In genomic region chr1:99131541-99131940, GRCh38 we compare ENCODE assay signal across 1 cellular context.
TF ChIP-seq lines count a peak whose summit lies in the region.

No MANE protein-coding gene starts in this region.

TF ChIP-seq in H1, 55 proteins besides CTCF, POLR2A, EP300 and RAD21 (continued from another document):
- TF ChIP-seq, protein P1, sequence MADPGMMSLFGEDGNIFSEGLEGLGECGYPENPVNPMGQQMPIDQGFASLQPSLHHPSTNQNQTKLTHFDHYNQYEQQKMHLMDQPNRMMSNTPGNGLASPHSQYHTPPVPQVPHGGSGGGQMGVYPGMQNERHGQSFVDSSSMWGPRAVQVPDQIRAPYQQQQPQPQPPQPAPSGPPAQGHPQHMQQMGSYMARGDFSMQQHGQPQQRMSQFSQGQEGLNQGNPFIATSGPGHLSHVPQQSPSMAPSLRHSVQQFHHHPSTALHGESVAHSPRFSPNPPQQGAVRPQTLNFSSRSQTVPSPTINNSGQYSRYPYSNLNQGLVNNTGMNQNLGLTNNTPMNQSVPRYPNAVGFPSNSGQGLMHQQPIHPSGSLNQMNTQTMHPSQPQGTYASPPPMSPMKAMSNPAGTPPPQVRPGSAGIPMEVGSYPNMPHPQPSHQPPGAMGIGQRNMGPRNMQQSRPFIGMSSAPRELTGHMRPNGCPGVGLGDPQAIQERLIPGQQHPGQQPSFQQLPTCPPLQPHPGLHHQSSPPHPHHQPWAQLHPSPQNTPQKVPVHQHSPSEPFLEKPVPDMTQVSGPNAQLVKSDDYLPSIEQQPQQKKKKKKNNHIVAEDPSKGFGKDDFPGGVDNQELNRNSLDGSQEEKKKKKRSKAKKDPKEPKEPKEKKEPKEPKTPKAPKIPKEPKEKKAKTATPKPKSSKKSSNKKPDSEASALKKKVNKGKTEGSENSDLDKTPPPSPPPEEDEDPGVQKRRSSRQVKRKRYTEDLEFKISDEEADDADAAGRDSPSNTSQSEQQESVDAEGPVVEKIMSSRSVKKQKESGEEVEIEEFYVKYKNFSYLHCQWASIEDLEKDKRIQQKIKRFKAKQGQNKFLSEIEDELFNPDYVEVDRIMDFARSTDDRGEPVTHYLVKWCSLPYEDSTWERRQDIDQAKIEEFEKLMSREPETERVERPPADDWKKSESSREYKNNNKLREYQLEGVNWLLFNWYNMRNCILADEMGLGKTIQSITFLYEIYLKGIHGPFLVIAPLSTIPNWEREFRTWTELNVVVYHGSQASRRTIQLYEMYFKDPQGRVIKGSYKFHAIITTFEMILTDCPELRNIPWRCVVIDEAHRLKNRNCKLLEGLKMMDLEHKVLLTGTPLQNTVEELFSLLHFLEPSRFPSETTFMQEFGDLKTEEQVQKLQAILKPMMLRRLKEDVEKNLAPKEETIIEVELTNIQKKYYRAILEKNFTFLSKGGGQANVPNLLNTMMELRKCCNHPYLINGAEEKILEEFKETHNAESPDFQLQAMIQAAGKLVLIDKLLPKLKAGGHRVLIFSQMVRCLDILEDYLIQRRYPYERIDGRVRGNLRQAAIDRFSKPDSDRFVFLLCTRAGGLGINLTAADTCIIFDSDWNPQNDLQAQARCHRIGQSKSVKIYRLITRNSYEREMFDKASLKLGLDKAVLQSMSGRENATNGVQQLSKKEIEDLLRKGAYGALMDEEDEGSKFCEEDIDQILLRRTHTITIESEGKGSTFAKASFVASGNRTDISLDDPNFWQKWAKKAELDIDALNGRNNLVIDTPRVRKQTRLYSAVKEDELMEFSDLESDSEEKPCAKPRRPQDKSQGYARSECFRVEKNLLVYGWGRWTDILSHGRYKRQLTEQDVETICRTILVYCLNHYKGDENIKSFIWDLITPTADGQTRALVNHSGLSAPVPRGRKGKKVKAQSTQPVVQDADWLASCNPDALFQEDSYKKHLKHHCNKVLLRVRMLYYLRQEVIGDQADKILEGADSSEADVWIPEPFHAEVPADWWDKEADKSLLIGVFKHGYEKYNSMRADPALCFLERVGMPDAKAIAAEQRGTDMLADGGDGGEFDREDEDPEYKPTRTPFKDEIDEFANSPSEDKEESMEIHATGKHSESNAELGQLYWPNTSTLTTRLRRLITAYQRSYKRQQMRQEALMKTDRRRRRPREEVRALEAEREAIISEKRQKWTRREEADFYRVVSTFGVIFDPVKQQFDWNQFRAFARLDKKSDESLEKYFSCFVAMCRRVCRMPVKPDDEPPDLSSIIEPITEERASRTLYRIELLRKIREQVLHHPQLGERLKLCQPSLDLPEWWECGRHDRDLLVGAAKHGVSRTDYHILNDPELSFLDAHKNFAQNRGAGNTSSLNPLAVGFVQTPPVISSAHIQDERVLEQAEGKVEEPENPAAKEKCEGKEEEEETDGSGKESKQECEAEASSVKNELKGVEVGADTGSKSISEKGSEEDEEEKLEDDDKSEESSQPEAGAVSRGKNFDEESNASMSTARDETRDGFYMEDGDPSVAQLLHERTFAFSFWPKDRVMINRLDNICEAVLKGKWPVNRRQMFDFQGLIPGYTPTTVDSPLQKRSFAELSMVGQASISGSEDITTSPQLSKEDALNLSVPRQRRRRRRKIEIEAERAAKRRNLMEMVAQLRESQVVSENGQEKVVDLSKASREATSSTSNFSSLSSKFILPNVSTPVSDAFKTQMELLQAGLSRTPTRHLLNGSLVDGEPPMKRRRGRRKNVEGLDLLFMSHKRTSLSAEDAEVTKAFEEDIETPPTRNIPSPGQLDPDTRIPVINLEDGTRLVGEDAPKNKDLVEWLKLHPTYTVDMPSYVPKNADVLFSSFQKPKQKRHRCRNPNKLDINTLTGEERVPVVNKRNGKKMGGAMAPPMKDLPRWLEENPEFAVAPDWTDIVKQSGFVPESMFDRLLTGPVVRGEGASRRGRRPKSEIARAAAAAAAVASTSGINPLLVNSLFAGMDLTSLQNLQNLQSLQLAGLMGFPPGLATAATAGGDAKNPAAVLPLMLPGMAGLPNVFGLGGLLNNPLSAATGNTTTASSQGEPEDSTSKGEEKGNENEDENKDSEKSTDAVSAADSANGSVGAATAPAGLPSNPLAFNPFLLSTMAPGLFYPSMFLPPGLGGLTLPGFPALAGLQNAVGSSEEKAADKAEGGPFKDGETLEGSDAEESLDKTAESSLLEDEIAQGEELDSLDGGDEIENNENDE (IDR thresholded peaks at IDR 0.05; ENCODE audit: insufficient replicate concordance, low read length), result no peak
- TF ChIP-seq USF2 (IDR thresholded peaks at IDR 0.05; ENCODE audit: low read length) (no peak), CBX5 (IDR thresholded peaks at IDR 0.05; ENCODE audit: low read depth, low read length) (no peak), SRF (IDR thresholded peaks at IDR 0.05; ENCODE audit: low read depth, low read length) (no peak), RFX5 (IDR thresholded peaks at IDR 0.05; ENCODE audit: borderline replicate concordance, low read depth, low read length) (no peak), SIRT6 (IDR thresholded peaks at IDR 0.05; ENCODE audit: low read length) (no peak), TEAD4 (IDR thresholded peaks at IDR 0.05; ENCODE audit: low read depth, low read length) (no peak), CTBP2 (IDR thresholded peaks at IDR 0.05; ENCODE audit: borderline replicate concordance, insufficient read depth, insufficient read length, low read length) (no peak), CHD2 (IDR thresholded peaks at IDR 0.05; ENCODE audit: low read length) (no peak), SAP30 (IDR thresholded peaks at IDR 0.05; ENCODE audit: insufficient read depth, insufficient replicate concordance, low read length) (no peak), FOSL1 (IDR thresholded peaks at IDR 0.05; ENCODE audit: insufficient read depth, low read depth, low read length) (no peak)
TF ChIP-seq in H1: peak in this region for 0.
